ENCODE assay signal across 8 cellular contexts in the genomic region with DNA sequence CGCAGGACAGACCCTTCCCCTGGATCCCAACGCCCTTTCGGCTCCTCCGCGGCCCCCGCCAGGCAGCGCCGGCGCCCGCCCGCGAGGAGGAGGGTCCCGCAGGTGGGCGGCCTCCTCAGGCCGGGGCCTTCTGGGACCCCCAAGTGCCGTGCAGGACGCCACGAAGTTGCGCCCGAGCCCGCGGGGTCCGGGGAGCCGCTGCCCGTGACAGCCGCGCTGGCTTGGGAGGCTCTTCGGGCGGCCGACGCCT. TPM values are rescaled to one million over a fixed set of nuclear protein-coding genes. Genes with fewer than 3 reads are reported as not detected.
A peak's percentile ranks its signal among the peaks of the same experiment; 100 is the strongest.
DNase-seq lines count a peak whose midpoint lies in the region; ATAC-seq and TF ChIP-seq lines count a peak whose summit lies in the region.

No MANE protein-coding gene starts in this region.

- H3K9me3 ChIP-seq in stomach smooth muscle (ENCODE audit: control insufficient read depth in 2 of 2, low read length in 2 of 2), result no peaks in the 10 kb centered on the region

- peaks cover 14% of the 10 kb centered on the region for H3K4me1 ChIP-seq in stomach smooth muscle (ENCODE audit: control insufficient read depth, insufficient read depth, low read length)

- H3K4me3 ChIP-seq in iPS-11a (ENCODE audit: low read depth, low read length) (peak overlapping the region; percentile 60), stomach smooth muscle (ENCODE audit: low read length in 2 of 2) (peak overlapping the region; percentile 85 to 87)

- no peaks in the 10 kb centered on the region for H3K27me3 ChIP-seq in stomach smooth muscle (ENCODE audit: control insufficient read depth in 1 of 2, insufficient read depth in 2 of 2, low read length in 2 of 2)

- CTCF ChIA-PET in WTC11 (lab: Charles Lee), result interaction anchor here (0.9 to 7.9 kb wide), 10 partner anchors 12 to 248 kb away, joined by 3 to 380 read pairs (median 8); a partner anchor contains a TSS

- peak overlapping the region; percentile 89 for H3K27ac ChIP-seq in stomach smooth muscle (ENCODE audit: low read length)

- no peak for TF ChIP-seq CTCF in WTC11 (IDR thresholded peaks at IDR 0.05)
- no peak for TF ChIP-seq CTCF in GM13977 (IDR thresholded peaks at IDR 0.05; ENCODE audit: extremely low read depth, insufficient read depth, missing control alignments)

- no peaks in the 10 kb centered on the region for H3K27me3 Mint-ChIP-seq in activated T-cell treated with anti-CD3 and anti-CD28 coated beads, Interleukin-2, amount 50 U/mL, for 4 hours (ENCODE audit: low read depth)
- H3K27me3 Mint-ChIP-seq in WTC11 (ENCODE audit: low read depth), result peaks cover 37% of the 10 kb centered on the region

- in situ Hi-C loops in GM13977 (cut with MboI; ENCODE audit: low pct_unique_long_range_greater_than_20kb, low sequenced_read_pairs, unreplicated experiment), result no loop called here

- POLR2A ChIA-PET in WTC11 (lab: Charles Lee), result interaction anchor here (1.0 to 2.7 kb wide), 5 partner anchors 16 to 168 kb away, joined by 3 to 14 read pairs (median 5); a partner anchor contains a TSS

- peak; percentile 2 to 31 for ATAC-seq in activated T-cell treated with anti-CD3 and anti-CD28 coated beads, Interleukin-2, amount 50 U/mL, for 4 hours
- ATAC-seq in WTC11 (peak; percentile 1; the same call in 1 of the 2 replicates), HG03108 (IDR thresholded peaks at IDR 0.05; ENCODE audit: unreplicated experiment) (no peak)

- no peak for DNase-seq in activated T-cell treated with anti-CD3 and anti-CD28 coated beads, Interleukin-2, amount 50 U/mL, for 4 hours
- DNase-seq in activated T-cell treated with anti-CD3 and anti-CD28 coated beads, Interleukin-2, amount 50 U/mL, for 48 hours, result no peak
- DNase-seq in WTC11 (ENCODE audit: low spot score), result no peak
- DNase-seq in GM13977 (ENCODE audit: low spot score), result no peak
- DNase-seq in NCI-H1930 (lab: John Stamatoyannopoulos, UW), result no peak

- no peaks in the 10 kb centered on the region for H3K36me3 ChIP-seq in stomach smooth muscle (ENCODE audit: control insufficient read depth in 2 of 2, insufficient read depth in 2 of 2, low read length in 2 of 2)

- peaks cover 55% of the 10 kb centered on the region for H3K4me1 Mint-ChIP-seq in activated T-cell treated with anti-CD3 and anti-CD28 coated beads, Interleukin-2, amount 50 U/mL, for 4 hours (ENCODE audit: low read depth)
- H3K4me1 Mint-ChIP-seq in WTC11, result peaks cover 13% of the 10 kb centered on the region

- H3K9ac ChIP-seq in stomach smooth muscle (ENCODE audit: low read length in 2 of 2), result peak overlapping the region; percentile 81 to 86

- peaks cover 5% of the 10 kb centered on the region for H3K36me3 Mint-ChIP-seq in activated T-cell treated with anti-CD3 and anti-CD28 coated beads, Interleukin-2, amount 50 U/mL, for 4 hours (ENCODE audit: insufficient read depth)
- H3K36me3 Mint-ChIP-seq in WTC11, result no peaks in the 10 kb centered on the region

- no peaks in the 10 kb centered on the region for H3K9me3 Mint-ChIP-seq in activated T-cell treated with anti-CD3 and anti-CD28 coated beads, Interleukin-2, amount 50 U/mL, for 4 hours
- no peaks in the 10 kb centered on the region for H3K9me3 Mint-ChIP-seq in WTC11

- no peak overlapping the region for H3K27ac Mint-ChIP-seq in WTC11

- peak overlapping the region; percentile 96 for H3K4me3 Mint-ChIP-seq in activated T-cell treated with anti-CD3 and anti-CD28 coated beads, Interleukin-2, amount 50 U/mL, for 4 hours
- peak overlapping the region; percentile 66 for H3K4me3 Mint-ChIP-seq in WTC11

TF ChIP-seq in WTC11, 78 proteins besides CTCF, POLR2A, EP300 and RAD21:
- TF ChIP-seq, protein P1, sequence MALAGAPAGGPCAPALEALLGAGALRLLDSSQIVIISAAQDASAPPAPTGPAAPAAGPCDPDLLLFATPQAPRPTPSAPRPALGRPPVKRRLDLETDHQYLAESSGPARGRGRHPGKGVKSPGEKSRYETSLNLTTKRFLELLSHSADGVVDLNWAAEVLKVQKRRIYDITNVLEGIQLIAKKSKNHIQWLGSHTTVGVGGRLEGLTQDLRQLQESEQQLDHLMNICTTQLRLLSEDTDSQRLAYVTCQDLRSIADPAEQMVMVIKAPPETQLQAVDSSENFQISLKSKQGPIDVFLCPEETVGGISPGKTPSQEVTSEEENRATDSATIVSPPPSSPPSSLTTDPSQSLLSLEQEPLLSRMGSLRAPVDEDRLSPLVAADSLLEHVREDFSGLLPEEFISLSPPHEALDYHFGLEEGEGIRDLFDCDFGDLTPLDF (CRISPR knock-in tag; IDR thresholded peaks at IDR 0.05), result no peak
- TF ChIP-seq, protein P2, sequence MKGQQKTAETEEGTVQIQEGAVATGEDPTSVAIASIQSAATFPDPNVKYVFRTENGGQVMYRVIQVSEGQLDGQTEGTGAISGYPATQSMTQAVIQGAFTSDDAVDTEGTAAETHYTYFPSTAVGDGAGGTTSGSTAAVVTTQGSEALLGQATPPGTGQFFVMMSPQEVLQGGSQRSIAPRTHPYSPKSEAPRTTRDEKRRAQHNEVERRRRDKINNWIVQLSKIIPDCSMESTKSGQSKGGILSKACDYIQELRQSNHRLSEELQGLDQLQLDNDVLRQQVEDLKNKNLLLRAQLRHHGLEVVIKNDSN (CRISPR knock-in tag; IDR thresholded peaks at IDR 0.05), result no peak
- TF ChIP-seq GRHL2 (CRISPR knock-in tag; IDR thresholded peaks at IDR 0.05; ENCODE audit: insufficient replicate concordance, severe bottlenecking) (no peak), NR3C1 (CRISPR knock-in tag; conservative IDR thresholded peaks at IDR 0.05; ENCODE audit: low read depth) (no peak), CREM (CRISPR knock-in tag; IDR thresholded peaks at IDR 0.05) (no peak), NR1H2 (CRISPR knock-in tag; IDR thresholded peaks at IDR 0.05) (no peak), JAZF1 (CRISPR knock-in tag; IDR thresholded peaks at IDR 0.05) (no peak), TCF7 (CRISPR knock-in tag; IDR thresholded peaks at IDR 0.05; ENCODE audit: low read depth) (no peak), CBFB (CRISPR knock-in tag; IDR thresholded peaks at IDR 0.05; ENCODE audit: low read depth) (no peak), ZNF416 (CRISPR knock-in tag; IDR thresholded peaks at IDR 0.05) (no peak)
- TF ChIP-seq, protein P3, sequence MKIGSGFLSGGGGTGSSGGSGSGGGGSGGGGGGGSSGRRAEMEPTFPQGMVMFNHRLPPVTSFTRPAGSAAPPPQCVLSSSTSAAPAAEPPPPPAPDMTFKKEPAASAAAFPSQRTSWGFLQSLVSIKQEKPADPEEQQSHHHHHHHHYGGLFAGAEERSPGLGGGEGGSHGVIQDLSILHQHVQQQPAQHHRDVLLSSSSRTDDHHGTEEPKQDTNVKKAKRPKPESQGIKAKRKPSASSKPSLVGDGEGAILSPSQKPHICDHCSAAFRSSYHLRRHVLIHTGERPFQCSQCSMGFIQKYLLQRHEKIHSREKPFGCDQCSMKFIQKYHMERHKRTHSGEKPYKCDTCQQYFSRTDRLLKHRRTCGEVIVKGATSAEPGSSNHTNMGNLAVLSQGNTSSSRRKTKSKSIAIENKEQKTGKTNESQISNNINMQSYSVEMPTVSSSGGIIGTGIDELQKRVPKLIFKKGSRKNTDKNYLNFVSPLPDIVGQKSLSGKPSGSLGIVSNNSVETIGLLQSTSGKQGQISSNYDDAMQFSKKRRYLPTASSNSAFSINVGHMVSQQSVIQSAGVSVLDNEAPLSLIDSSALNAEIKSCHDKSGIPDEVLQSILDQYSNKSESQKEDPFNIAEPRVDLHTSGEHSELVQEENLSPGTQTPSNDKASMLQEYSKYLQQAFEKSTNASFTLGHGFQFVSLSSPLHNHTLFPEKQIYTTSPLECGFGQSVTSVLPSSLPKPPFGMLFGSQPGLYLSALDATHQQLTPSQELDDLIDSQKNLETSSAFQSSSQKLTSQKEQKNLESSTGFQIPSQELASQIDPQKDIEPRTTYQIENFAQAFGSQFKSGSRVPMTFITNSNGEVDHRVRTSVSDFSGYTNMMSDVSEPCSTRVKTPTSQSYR (CRISPR knock-in tag; IDR thresholded peaks at IDR 0.05), result no peak

RNA-seq across cellular contexts. Expression of a gene that starts 0.5 kb away (rescaled TPM):
- 10 to 100 TPM; 16.2 to 29.3 (median 21.0) TPM for total RNA-seq in activated T-cell treated with anti-CD3 and anti-CD28 coated beads, Interleukin-2, amount 50 U/mL, for 4 hours
- 6.5 to 8.6 TPM (median 7.6 TPM) in 3 replicates for total RNA-seq in WTC11 (2021)
